11 cellular contexts compared by ENCODE assay signal in genomic region chr22:24430431-24431308, GRCh38. TPM values are rescaled to one million over a fixed set of nuclear protein-coding genes. Genes with fewer than 3 reads are reported as not detected.
DNase-seq lines count a peak whose midpoint lies in the region; ATAC-seq and TF ChIP-seq lines count a peak whose summit lies in the region.
"Had no signal": no experiment of that assay in that cellular context is flagged by ENCODE, and none has a peak within 500 bp of the region (broad histone marks: within the 10 kb centered on the region; RNA-seq: fewer than 3 reads in every experiment).

No MANE protein-coding gene starts in this region.

- CTCF ChIA-PET in activated CD4-positive, alpha-beta memory T cell treated with anti-CD3 and anti-CD28 coated beads for 36 hours (lab: Charles Lee): interaction anchor here (0.9 to 2.6 kb wide), 2 partner anchors 72 to 99 kb away, joined by 3 to 12 read pairs; no protein-coding TSS in a partner anchor

- peaks cover 61 to 65% of the 10 kb centered on the region in 2 donors for H3K4me1 Mint-ChIP-seq in natural killer cell treated with Interleukin-12 subunit alpha and Interleukin-12 subunit beta and Interleukin-15 and Interleukin-18, amount 100 ng/mL, for 72 hours (ENCODE audit: low read depth in 2 of 2)
- peaks cover 55 to 77% of the 10 kb centered on the region in 2 donors for H3K4me1 Mint-ChIP-seq in natural killer cell
- peaks cover 85% of the 10 kb centered on the region for H3K4me1 Mint-ChIP-seq in activated CD4-positive, alpha-beta memory T cell treated with anti-CD3 and anti-CD28 coated beads for 36 hours (ENCODE audit: low read depth)

- no peaks in the 10 kb centered on the region for H3K36me3 Mint-ChIP-seq in natural killer cell treated with Interleukin-12 subunit alpha and Interleukin-12 subunit beta and Interleukin-15 and Interleukin-18, amount 100 ng/mL, for 72 hours
- no peaks in the 10 kb centered on the region for H3K36me3 Mint-ChIP-seq in natural killer cell
- H3K36me3 Mint-ChIP-seq in activated CD4-positive, alpha-beta memory T cell treated with anti-CD3 and anti-CD28 coated beads for 36 hours: peaks cover 11% of the 10 kb centered on the region
- H3K36me3 Mint-ChIP-seq: neural progenitor cell had no signal

- no peaks in the 10 kb centered on the region for H3K27me3 Mint-ChIP-seq in natural killer cell treated with Interleukin-12 subunit alpha and Interleukin-12 subunit beta and Interleukin-15 and Interleukin-18, amount 100 ng/mL, for 72 hours
- H3K27me3 Mint-ChIP-seq in natural killer cell (ENCODE audit: low read depth in 2 of 2): peaks cover 5 to 7% of the 10 kb centered on the region in 2 donors
- no peaks in the 10 kb centered on the region for H3K27me3 Mint-ChIP-seq in activated CD4-positive, alpha-beta memory T cell treated with anti-CD3 and anti-CD28 coated beads for 36 hours

- intact Hi-C loops in natural killer cell (cut with micrococcal nuclease): no loop called here
- intact Hi-C loops in activated CD4-positive, alpha-beta memory T cell treated with anti-CD3 and anti-CD28 coated beads for 36 hours (cut with micrococcal nuclease): loop anchor here (5.0 kb wide), 1 partner anchor 158 kb away; the partner anchor contains the start of gene SPECC1L

- DNase-seq in natural killer cell treated with Interleukin-12 subunit alpha and Interleukin-12 subunit beta and Interleukin-15 and Interleukin-18, amount 100 ng/mL, for 72 hours (ENCODE audit: low spot score): no peak
- DNase-seq in natural killer cell (no peak), left lobe of liver (ENCODE audit: low spot score) (peak; percentile 63), SIG-M5 (lab: John Stamatoyannopoulos, UW) (no peak), occipital lobe (lab: John Stamatoyannopoulos, UW) (no peak), EL (no peak)
- no peak for DNase-seq in activated CD4-positive, alpha-beta memory T cell treated with anti-CD3 and anti-CD28 coated beads for 36 hours
- DNase-seq: activated CD4-positive, CD25-positive, alpha-beta regulatory T cell treated with anti-CD3 and anti-CD28 coated beads, Interleukin-2, amount 50 U/mL, for 72 hours had no signal

- no peak for ATAC-seq in natural killer cell treated with Interleukin-12 subunit alpha and Interleukin-12 subunit beta and Interleukin-15 and Interleukin-18, amount 100 ng/mL, for 72 hours
- ATAC-seq in natural killer cell (no peak), left lobe of liver (no peak), HG03520 (IDR thresholded peaks at IDR 0.05; ENCODE audit: unreplicated experiment) (no peak)

- TF ChIP-seq CTCF in natural killer cell (IDR thresholded peaks at IDR 0.05): no peak

- H3K27ac Mint-ChIP-seq in natural killer cell treated with Interleukin-12 subunit alpha and Interleukin-12 subunit beta and Interleukin-15 and Interleukin-18, amount 100 ng/mL, for 72 hours: peak overlapping the region; percentile 100
- H3K27ac Mint-ChIP-seq in natural killer cell: peak overlapping the region in 1 of 2 donors; percentile 77
- peak overlapping the region; percentile 94 for H3K27ac Mint-ChIP-seq in activated CD4-positive, alpha-beta memory T cell treated with anti-CD3 and anti-CD28 coated beads for 36 hours

- H3K4me3 Mint-ChIP-seq in natural killer cell treated with Interleukin-12 subunit alpha and Interleukin-12 subunit beta and Interleukin-15 and Interleukin-18, amount 100 ng/mL, for 72 hours: peak overlapping the region; percentile 30
- no peak overlapping the region for H3K4me3 Mint-ChIP-seq in natural killer cell
- H3K4me3 Mint-ChIP-seq in activated CD4-positive, alpha-beta memory T cell treated with anti-CD3 and anti-CD28 coated beads for 36 hours: peak overlapping the region; percentile 26
- H3K4me3 Mint-ChIP-seq: dendritic cell treated with granulocyte-macrophage colony-stimulating factor and Interleukin-4, amounts not matched to agents 40 ng/mL and 50 ng/mL, for 4 days had no signal

- POLR2A ChIA-PET in activated CD4-positive, alpha-beta memory T cell treated with anti-CD3 and anti-CD28 coated beads for 36 hours (lab: Charles Lee): interaction anchor here (3.6 kb wide), 1 partner anchor 56 kb away, joined by 16 read pairs; no protein-coding TSS in a partner anchor

- no peaks in the 10 kb centered on the region for H3K9me3 Mint-ChIP-seq in natural killer cell treated with Interleukin-12 subunit alpha and Interleukin-12 subunit beta and Interleukin-15 and Interleukin-18, amount 100 ng/mL, for 72 hours
- no peaks in the 10 kb centered on the region for H3K9me3 Mint-ChIP-seq in natural killer cell
- no peaks in the 10 kb centered on the region for H3K9me3 Mint-ChIP-seq in activated CD4-positive, alpha-beta memory T cell treated with anti-CD3 and anti-CD28 coated beads for 36 hours
- H3K9me3 Mint-ChIP-seq: dendritic cell treated with granulocyte-macrophage colony-stimulating factor and Interleukin-4, amounts not matched to agents 40 ng/mL and 50 ng/mL, for 4 days; neural progenitor cell had no signal

RNA-seq across cellular contexts. Expression of gene ADORA2A, which starts 3.3 kb away (rescaled TPM):
- 10 to 100 TPM; 29.0 to 81.6 TPM for total RNA-seq in natural killer cell treated with Interleukin-12 subunit alpha and Interleukin-12 subunit beta and Interleukin-15 and Interleukin-18, amount 100 ng/mL, for 72 hours
- total RNA-seq in natural killer cell (10 to 100 TPM; 11.0 to 15.0 (median 11.7) TPM), left lobe of liver (4.1 TPM), occipital lobe (8.0 TPM)
- 10 to 100 TPM; 30.5 to 33.0 TPM for total RNA-seq in activated CD4-positive, alpha-beta memory T cell treated with anti-CD3 and anti-CD28 coated beads for 36 hours
